14 cellular contexts compared by ENCODE assay signal in the genomic region with DNA sequence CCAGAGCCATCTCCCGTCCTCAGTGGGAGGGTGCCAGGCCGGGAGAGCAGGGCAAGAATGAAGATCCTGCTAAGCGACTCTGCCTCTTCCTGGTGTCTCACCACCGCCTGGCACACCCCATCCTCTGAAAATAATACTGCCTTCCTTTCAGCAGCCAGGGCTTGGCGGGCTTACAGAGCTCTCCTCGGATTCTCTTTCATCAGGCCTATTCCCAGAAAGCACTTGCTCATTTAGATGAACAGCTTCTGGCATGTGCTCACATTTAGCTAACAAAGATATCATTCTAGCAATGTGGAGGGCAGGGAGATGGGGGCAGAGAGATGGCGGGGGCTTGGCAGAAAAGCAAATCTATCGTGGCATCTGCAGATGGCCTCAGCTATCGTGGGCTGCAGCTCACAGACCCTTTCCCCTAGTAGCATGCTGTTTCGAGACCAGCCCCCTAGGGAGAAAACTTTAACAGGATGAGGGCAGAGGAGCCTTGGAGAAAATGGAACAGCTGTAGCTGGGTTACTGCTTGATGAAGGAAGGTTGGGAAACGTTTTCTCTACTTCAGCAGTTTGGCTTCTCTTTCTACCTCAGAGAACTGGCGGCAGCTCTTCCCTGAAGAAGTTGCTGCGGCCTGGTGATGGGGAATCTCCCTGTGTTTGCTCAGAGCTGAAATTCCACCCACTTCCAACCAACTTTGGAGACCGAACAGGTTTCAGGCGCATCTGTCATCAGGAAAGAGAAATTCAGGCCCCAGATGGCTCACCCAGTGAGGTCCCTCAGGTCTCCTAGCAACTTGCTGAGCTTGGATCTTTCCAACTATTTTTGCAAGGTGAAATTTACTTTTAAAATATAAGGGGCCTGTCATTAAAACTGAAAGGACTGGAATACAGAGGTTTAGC.
A peak's percentile ranks its signal among the peaks of the same experiment; 100 is the strongest.
DNase-seq lines count a peak whose midpoint lies in the region; ATAC-seq and TF ChIP-seq lines count a peak whose summit lies in the region.
"Had no signal": no experiment of that assay in that cellular context is flagged by ENCODE, and none has a peak within 500 bp of the region (broad histone marks: within the 10 kb centered on the region; RNA-seq: fewer than 3 reads in every experiment).

No MANE protein-coding gene starts in this region.

- peaks cover 46% of the 10 kb centered on the region for H3K4me1 Mint-ChIP-seq in nephron progenitor cell

- no peaks in the 10 kb centered on the region for H3K36me3 Mint-ChIP-seq in nephron progenitor cell (ENCODE audit: low read depth)
- no peaks in the 10 kb centered on the region for H3K36me3 Mint-ChIP-seq in activated naive CD4-positive, alpha-beta T cell treated with anti-CD3 and anti-CD28 coated beads, Interleukin-2, amount 50 U/mL, for 72 hours

- H3K9ac ChIP-seq in mesendoderm (ENCODE audit: low read length): no peak overlapping the region

- H3K4me1 ChIP-seq in mesendoderm (ENCODE audit: control insufficient read depth, low read depth, low read length): no peaks in the 10 kb centered on the region

- H3K36me3 ChIP-seq in mesendoderm (ENCODE audit: control insufficient read depth, insufficient read depth, low read length): no peaks in the 10 kb centered on the region

- H3K27ac ChIP-seq in mesendoderm (ENCODE audit: low read depth, low read length): no peak overlapping the region
- H3K27ac ChIP-seq: epithelial cell of prostate had no signal

- H2BK15ac ChIP-seq in mesendoderm (replicated peaks; ENCODE audit: low read depth): no peak overlapping the region

- H2BK5ac ChIP-seq in mesendoderm (ENCODE audit: low read length): no peak overlapping the region

- H2AK5ac ChIP-seq in mesendoderm (ENCODE audit: low read length): no peak overlapping the region

- no peak overlapping the region for H3K56ac ChIP-seq in mesendoderm (ENCODE audit: low read length)

- no peak overlapping the region for H2BK120ac ChIP-seq in mesendoderm (ENCODE audit: low read depth, low read length)

- no peak overlapping the region for H4K5ac ChIP-seq in mesendoderm (ENCODE audit: low read length)

- no peaks in the 10 kb centered on the region for H3K79me1 ChIP-seq in mesendoderm (ENCODE audit: low read length)

- H3K79me2 ChIP-seq in mesendoderm (ENCODE audit: control insufficient read depth, insufficient read depth, low read length): no peaks in the 10 kb centered on the region

- no peak overlapping the region for H3K23ac ChIP-seq in mesendoderm (ENCODE audit: low read length)

- H3K9me3 Mint-ChIP-seq in nephron progenitor cell: no peaks in the 10 kb centered on the region
- no peaks in the 10 kb centered on the region for H3K9me3 Mint-ChIP-seq in activated naive CD4-positive, alpha-beta T cell treated with anti-CD3 and anti-CD28 coated beads, Interleukin-2, amount 50 U/mL, for 72 hours

- no CpG with 5 or more reads among the region's 15 CpGs for WGBS in mesendoderm (ENCODE audit: extremely low coverage, insufficient coverage, low lambda C conversion rate)

- H3K4ac ChIP-seq in mesendoderm (ENCODE audit: low read depth, low read length): no peak overlapping the region

- peaks cover 9% of the 10 kb centered on the region for H3K27me3 Mint-ChIP-seq in nephron progenitor cell (ENCODE audit: low read depth, poor library complexity)

- no peaks in the 10 kb centered on the region for H3K27me3 ChIP-seq in mesendoderm (ENCODE audit: insufficient read depth, low read length, poor library complexity)

- H3K18ac ChIP-seq in mesendoderm (ENCODE audit: low read length): no peak overlapping the region

- peak; percentile 91 for DNase-seq in Ammon's horn (ENCODE audit: low spot score)
- DNase-seq in NCI-H524 (lab: John Stamatoyannopoulos, UW): peak; percentile 89 to 95
- peak; percentile 89 for DNase-seq in fibroblast of gingiva (ENCODE audit: low read depth)
- DNase-seq in nephron progenitor cell: no peak
- no peak for DNase-seq in mesendoderm
- no peak for DNase-seq in activated naive CD4-positive, alpha-beta T cell treated with anti-CD3 and anti-CD28 coated beads, Interleukin-2, amount 50 U/mL, for 72 hours (ENCODE audit: low spot score in 2 of 2)
- no peak for DNase-seq in NCI-H345 treated with DMSO at 0.1 percent for 48 hours (lab: John Stamatoyannopoulos, UW; ENCODE audit: unreplicated experiment)
- DNase-seq: activated CD4-positive, alpha-beta T cell treated with anti-CD3 and anti-CD28 coated beads for 1 hour; activated naive CD4-positive, alpha-beta T cell treated with anti-CD3 and anti-CD28 coated beads, Interleukin-2, amount 50 U/mL, for 16 hours; AML-193; SHP77; stimulated activated naive CD4-positive, alpha-beta T cell treated with Interleukin-2 at 50 U/mL for 16 hours had no signal

- ATAC-seq in GM21515 (IDR thresholded peaks at IDR 0.05; ENCODE audit: unreplicated experiment): no peak
- no peak for ATAC-seq in activated naive CD4-positive, alpha-beta T cell treated with anti-CD3 and anti-CD28 coated beads, Interleukin-2, amount 50 U/mL, for 72 hours

- H4K8ac ChIP-seq in mesendoderm (ENCODE audit: low read depth, low read length): no peak overlapping the region

- TF ChIP-seq CTCF in nephron progenitor cell (IDR thresholded peaks at IDR 0.05): no peak

- H3K4me3 Mint-ChIP-seq in nephron progenitor cell: no peak overlapping the region

- peak overlapping the region; percentile 53 for H3K27ac Mint-ChIP-seq in nephron progenitor cell
- H3K27ac Mint-ChIP-seq in activated naive CD4-positive, alpha-beta T cell treated with anti-CD3 and anti-CD28 coated beads, Interleukin-2, amount 50 U/mL, for 72 hours: no peak overlapping the region

- no peak overlapping the region for H3K4me2 ChIP-seq in mesendoderm (ENCODE audit: low read length)

- no peak overlapping the region for H3K4me3 ChIP-seq in mesendoderm (ENCODE audit: low read length)

Comparison
In these comparisons a context has a peak if more than half of its experiments do, and no peak if none do; other contexts are left out.
1. DNase-seq: peak in Ammon's horn (single experiment), NCI-H524 (2 of 2) and fibroblast of gingiva (single experiment); none in nephron progenitor cell (single experiment), mesendoderm (single experiment), activated naive CD4-positive, alpha-beta T cell treated with anti-CD3 and anti-CD28 coated beads, Interleukin-2, amount 50 U/mL, for 72 hours (0 of 2) and NCI-H345 treated with DMSO at 0.1 percent for 48 hours (single experiment).